In the genomic region with DNA sequence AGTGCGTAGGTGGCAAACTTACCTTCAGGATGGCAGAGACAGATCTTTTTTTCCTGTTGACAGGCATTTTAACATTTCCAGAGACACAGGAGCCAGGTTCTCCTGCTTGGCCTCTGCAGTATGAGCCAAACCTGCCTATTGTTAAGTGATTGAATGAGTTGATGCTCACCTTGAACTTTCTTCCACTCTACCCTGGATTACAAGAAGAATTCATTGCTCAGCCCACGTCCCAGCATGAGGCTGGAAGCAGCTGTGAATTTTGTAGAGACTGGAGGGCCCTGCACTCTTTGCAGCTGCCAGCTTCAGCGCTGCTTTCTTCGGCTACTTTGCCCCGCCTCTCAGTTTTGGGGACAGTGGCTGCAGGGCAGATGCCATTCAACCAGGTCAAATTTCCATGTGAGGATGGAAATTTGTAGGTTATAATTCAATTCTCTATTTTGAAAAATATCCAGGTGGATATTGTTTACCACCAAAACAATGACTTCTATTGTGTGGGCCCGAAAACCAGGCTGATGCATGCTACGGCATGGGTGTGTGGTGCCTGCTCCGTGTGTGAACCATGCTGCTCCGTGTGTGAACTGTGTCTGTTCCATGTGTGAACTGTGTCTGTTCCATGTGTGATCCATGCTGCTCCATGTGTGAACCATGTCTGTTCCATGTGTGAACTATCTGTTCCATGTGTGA, we compare ENCODE assay signal across 1 cellular context.
A peak's percentile ranks its signal among the peaks of the same experiment; 100 is the strongest.
TF ChIP-seq lines count a peak whose summit lies in the region.

No MANE protein-coding gene starts in this region.

TF ChIP-seq in HepG2, 621 proteins besides CTCF, POLR2A, EP300 and RAD21 (continued from another document and continues in another):
- TF ChIP-seq, protein P1, sequence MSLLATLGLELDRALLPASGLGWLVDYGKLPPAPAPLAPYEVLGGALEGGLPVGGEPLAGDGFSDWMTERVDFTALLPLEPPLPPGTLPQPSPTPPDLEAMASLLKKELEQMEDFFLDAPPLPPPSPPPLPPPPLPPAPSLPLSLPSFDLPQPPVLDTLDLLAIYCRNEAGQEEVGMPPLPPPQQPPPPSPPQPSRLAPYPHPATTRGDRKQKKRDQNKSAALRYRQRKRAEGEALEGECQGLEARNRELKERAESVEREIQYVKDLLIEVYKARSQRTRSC (CRISPR knock-in tag; IDR thresholded peaks at IDR 0.05; ENCODE audit: low read depth): 0 out of 2 replicates have a peak, but pooled peaks have one; percentile 15
- TF ChIP-seq, protein P2, sequence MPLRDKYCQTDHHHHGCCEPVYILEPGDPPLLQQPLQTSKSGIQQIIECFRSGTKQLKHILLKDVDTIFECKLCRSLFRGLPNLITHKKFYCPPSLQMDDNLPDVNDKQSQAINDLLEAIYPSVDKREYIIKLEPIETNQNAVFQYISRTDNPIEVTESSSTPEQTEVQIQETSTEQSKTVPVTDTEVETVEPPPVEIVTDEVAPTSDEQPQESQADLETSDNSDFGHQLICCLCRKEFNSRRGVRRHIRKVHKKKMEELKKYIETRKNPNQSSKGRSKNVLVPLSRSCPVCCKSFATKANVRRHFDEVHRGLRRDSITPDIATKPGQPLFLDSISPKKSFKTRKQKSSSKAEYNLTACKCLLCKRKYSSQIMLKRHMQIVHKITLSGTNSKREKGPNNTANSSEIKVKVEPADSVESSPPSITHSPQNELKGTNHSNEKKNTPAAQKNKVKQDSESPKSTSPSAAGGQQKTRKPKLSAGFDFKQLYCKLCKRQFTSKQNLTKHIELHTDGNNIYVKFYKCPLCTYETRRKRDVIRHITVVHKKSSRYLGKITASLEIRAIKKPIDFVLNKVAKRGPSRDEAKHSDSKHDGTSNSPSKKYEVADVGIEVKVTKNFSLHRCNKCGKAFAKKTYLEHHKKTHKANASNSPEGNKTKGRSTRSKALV (CRISPR knock-in tag; IDR thresholded peaks at IDR 0.05): 0 out of 2 replicates have a peak, but pooled peaks have one; percentile 55
- TF ChIP-seq ZNF431 (CRISPR knock-in tag; IDR thresholded peaks at IDR 0.05; ENCODE audit: borderline replicate concordance, low read depth) (no peak), SMAD3 (CRISPR knock-in tag; IDR thresholded peaks at IDR 0.05) (no peak), BORCS8-MEF2B (CRISPR knock-in tag; IDR thresholded peaks at IDR 0.05) (no peak), FOXJ3 (CRISPR knock-in tag; IDR thresholded peaks at IDR 0.05; ENCODE audit: borderline replicate concordance) (no peak), FOXK1 (CRISPR knock-in tag; IDR thresholded peaks at IDR 0.05; ENCODE audit: borderline replicate concordance, low read depth) (no peak), NFKB2 (CRISPR knock-in tag; IDR thresholded peaks at IDR 0.05; ENCODE audit: borderline replicate concordance) (0 out of 2 replicates have a peak, but pooled peaks have one; percentile 1), ZNF614 (CRISPR knock-in tag; IDR thresholded peaks at IDR 0.05; ENCODE audit: borderline replicate concordance) (0 out of 2 replicates have a peak, but pooled peaks have one; percentile 9), KDM6A (CRISPR knock-in tag; IDR thresholded peaks at IDR 0.05; ENCODE audit: low read depth) (0 out of 2 replicates have a peak, but pooled peaks have one; percentile 10), ZBTB37 (CRISPR knock-in tag; IDR thresholded peaks at IDR 0.05) (0 out of 2 replicates have a peak, but pooled peaks have one; percentile 70), TP53 (CRISPR knock-in tag; conservative IDR thresholded peaks at IDR 0.05) (no peak), HDAC6 (IDR thresholded peaks at IDR 0.05; ENCODE audit: low read depth, low read length) (no peak), THAP11 (CRISPR knock-in tag; IDR thresholded peaks at IDR 0.05) (no peak), ZC3H13 (CRISPR knock-in tag; IDR thresholded peaks at IDR 0.05) (no peak), CSRNP2 (CRISPR knock-in tag; conservative IDR thresholded peaks at IDR 0.05; ENCODE audit: low read depth) (no peak), ZNF746 (CRISPR knock-in tag; IDR thresholded peaks at IDR 0.05) (no peak), NONO (IDR thresholded peaks at IDR 0.05) (0 out of 2 replicates have a peak, but pooled peaks have one; percentile 28), NONO (CRISPR knock-in tag; conservative IDR thresholded peaks at IDR 0.05) (no peak), ZNF382 (CRISPR knock-in tag; IDR thresholded peaks at IDR 0.05; ENCODE audit: borderline replicate concordance) (no peak), ARNT (IDR thresholded peaks at IDR 0.05) (peak; percentile 33; the same call in 1 of the 2 replicates), ZNF605 (CRISPR knock-in tag; IDR thresholded peaks at IDR 0.05) (0 out of 2 replicates have a peak, but pooled peaks have one; percentile 0), MAF1 (CRISPR knock-in tag; IDR thresholded peaks at IDR 0.05; ENCODE audit: borderline replicate concordance) (no peak), ZNF430 (CRISPR knock-in tag; IDR thresholded peaks at IDR 0.05) (peak; percentile 33; the same call in 1 of the 2 replicates), ZNF766 (CRISPR knock-in tag; IDR thresholded peaks at IDR 0.05; ENCODE audit: borderline replicate concordance) (0 out of 2 replicates have a peak, but pooled peaks have one; percentile 33), FOXA1 (IDR thresholded peaks at IDR 0.05) (no peak), FOXA1 (CRISPR knock-in tag; IDR thresholded peaks at IDR 0.05) (0 out of 2 replicates have a peak, but pooled peaks have one; percentile 2), EED (CRISPR knock-in tag; IDR thresholded peaks at IDR 0.05) (0 out of 2 replicates have a peak, but pooled peaks have one; percentile 56), RBM39 (IDR thresholded peaks at IDR 0.05; ENCODE audit: low read depth, low read length, poor library complexity, severe bottlenecking) (no peak), ZNF883 (CRISPR knock-in tag; IDR thresholded peaks at IDR 0.05; ENCODE audit: not compliant biosample characterization) (no peak), KLF11 (CRISPR knock-in tag; IDR thresholded peaks at IDR 0.05) (0 out of 2 replicates have a peak, but pooled peaks have one; percentile 76), ZNF274 (CRISPR knock-in tag; IDR thresholded peaks at IDR 0.05) (peak; percentile 39; the same call in 1 of the 2 replicates), HDAC2 (CRISPR knock-in tag; IDR thresholded peaks at IDR 0.05) (peak; percentile 12; the same call in 1 of the 2 replicates), NFYB (CRISPR knock-in tag; IDR thresholded peaks at IDR 0.05) (0 out of 2 replicates have a peak, but pooled peaks have one; percentile 3), ZFP37 (CRISPR knock-in tag; IDR thresholded peaks at IDR 0.05; ENCODE audit: borderline replicate concordance) (peak; percentile 60; the same call in 1 of the 2 replicates)
- TF ChIP-seq, protein P3, sequence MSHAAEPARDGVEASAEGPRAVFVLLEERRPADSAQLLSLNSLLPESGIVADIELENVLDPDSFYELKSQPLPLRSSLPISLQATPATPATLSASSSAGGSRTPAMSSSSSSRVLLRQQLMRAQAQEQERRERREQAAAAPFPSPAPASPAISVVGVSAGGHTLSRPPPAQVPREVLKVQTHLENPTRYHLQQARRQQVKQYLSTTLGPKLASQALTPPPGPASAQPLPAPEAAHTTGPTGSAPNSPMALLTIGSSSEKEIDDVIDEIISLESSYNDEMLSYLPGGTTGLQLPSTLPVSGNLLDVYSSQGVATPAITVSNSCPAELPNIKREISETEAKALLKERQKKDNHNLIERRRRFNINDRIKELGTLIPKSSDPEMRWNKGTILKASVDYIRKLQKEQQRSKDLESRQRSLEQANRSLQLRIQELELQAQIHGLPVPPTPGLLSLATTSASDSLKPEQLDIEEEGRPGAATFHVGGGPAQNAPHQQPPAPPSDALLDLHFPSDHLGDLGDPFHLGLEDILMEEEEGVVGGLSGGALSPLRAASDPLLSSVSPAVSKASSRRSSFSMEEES (CRISPR knock-in tag; IDR thresholded peaks at IDR 0.05): peak; percentile 1; the same call in 1 of the 2 replicates
- TF ChIP-seq, protein P4, sequence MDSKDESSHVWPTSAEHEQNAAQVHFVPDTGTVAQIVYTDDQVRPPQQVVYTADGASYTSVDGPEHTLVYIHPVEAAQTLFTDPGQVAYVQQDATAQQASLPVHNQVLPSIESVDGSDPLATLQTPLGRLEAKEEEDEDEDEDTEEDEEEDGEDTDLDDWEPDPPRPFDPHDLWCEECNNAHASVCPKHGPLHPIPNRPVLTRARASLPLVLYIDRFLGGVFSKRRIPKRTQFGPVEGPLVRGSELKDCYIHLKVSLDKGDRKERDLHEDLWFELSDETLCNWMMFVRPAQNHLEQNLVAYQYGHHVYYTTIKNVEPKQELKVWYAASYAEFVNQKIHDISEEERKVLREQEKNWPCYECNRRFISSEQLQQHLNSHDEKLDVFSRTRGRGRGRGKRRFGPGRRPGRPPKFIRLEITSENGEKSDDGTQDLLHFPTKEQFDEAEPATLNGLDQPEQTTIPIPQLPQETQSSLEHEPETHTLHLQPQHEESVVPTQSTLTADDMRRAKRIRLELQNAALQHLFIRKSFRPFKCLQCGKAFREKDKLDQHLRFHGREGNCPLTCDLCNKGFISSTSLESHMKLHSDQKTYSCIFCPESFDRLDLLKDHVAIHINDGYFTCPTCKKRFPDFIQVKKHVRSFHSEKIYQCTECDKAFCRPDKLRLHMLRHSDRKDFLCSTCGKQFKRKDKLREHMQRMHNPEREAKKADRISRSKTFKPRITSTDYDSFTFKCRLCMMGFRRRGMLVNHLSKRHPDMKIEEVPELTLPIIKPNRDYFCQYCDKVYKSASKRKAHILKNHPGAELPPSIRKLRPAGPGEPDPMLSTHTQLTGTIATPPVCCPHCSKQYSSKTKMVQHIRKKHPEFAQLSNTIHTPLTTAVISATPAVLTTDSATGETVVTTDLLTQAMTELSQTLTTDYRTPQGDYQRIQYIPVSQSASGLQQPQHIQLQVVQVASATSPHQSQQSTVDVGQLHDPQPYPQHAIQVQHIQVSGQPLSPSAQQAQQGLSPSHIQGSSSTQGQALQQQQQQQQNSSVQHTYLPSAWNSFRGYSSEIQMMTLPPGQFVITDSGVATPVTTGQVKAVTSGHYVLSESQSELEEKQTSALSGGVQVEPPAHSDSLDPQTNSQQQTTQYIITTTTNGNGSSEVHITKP (CRISPR knock-in tag; IDR thresholded peaks at IDR 0.05; ENCODE audit: low read depth): no peak
- TF ChIP-seq, protein P5, sequence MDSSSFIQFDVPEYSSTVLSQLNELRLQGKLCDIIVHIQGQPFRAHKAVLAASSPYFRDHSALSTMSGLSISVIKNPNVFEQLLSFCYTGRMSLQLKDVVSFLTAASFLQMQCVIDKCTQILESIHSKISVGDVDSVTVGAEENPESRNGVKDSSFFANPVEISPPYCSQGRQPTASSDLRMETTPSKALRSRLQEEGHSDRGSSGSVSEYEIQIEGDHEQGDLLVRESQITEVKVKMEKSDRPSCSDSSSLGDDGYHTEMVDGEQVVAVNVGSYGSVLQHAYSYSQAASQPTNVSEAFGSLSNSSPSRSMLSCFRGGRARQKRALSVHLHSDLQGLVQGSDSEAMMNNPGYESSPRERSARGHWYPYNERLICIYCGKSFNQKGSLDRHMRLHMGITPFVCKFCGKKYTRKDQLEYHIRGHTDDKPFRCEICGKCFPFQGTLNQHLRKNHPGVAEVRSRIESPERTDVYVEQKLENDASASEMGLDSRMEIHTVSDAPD (CRISPR knock-in tag; IDR thresholded peaks at IDR 0.05): 0 out of 2 replicates have a peak, but pooled peaks have one; percentile 12
- TF ChIP-seq, protein P6, sequence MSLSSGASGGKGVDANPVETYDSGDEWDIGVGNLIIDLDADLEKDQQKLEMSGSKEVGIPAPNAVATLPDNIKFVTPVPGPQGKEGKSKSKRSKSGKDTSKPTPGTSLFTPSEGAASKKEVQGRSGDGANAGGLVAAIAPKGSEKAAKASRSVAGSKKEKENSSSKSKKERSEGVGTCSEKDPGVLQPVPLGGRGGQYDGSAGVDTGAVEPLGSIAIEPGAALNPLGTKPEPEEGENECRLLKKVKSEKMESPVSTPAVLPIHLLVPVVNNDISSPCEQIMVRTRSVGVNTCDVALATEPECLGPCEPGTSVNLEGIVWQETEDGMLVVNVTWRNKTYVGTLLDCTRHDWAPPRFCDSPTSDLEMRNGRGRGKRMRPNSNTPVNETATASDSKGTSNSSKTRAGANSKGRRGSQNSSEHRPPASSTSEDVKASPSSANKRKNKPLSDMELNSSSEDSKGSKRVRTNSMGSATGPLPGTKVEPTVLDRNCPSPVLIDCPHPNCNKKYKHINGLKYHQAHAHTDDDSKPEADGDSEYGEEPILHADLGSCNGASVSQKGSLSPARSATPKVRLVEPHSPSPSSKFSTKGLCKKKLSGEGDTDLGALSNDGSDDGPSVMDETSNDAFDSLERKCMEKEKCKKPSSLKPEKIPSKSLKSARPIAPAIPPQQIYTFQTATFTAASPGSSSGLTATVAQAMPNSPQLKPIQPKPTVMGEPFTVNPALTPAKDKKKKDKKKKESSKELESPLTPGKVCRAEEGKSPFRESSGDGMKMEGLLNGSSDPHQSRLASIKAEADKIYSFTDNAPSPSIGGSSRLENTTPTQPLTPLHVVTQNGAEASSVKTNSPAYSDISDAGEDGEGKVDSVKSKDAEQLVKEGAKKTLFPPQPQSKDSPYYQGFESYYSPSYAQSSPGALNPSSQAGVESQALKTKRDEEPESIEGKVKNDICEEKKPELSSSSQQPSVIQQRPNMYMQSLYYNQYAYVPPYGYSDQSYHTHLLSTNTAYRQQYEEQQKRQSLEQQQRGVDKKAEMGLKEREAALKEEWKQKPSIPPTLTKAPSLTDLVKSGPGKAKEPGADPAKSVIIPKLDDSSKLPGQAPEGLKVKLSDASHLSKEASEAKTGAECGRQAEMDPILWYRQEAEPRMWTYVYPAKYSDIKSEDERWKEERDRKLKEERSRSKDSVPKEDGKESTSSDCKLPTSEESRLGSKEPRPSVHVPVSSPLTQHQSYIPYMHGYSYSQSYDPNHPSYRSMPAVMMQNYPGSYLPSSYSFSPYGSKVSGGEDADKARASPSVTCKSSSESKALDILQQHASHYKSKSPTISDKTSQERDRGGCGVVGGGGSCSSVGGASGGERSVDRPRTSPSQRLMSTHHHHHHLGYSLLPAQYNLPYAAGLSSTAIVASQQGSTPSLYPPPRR (CRISPR knock-in tag; IDR thresholded peaks at IDR 0.05; ENCODE audit: borderline replicate concordance): no peak
- TF ChIP-seq, protein P7, sequence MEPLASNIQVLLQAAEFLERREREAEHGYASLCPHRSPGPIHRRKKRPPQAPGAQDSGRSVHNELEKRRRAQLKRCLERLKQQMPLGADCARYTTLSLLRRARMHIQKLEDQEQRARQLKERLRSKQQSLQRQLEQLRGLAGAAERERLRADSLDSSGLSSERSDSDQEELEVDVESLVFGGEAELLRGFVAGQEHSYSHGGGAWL (CRISPR knock-in tag; IDR thresholded peaks at IDR 0.05): no peak
